Comparison of ENCODE assay signal across 1 cellular context in the genomic region with DNA sequence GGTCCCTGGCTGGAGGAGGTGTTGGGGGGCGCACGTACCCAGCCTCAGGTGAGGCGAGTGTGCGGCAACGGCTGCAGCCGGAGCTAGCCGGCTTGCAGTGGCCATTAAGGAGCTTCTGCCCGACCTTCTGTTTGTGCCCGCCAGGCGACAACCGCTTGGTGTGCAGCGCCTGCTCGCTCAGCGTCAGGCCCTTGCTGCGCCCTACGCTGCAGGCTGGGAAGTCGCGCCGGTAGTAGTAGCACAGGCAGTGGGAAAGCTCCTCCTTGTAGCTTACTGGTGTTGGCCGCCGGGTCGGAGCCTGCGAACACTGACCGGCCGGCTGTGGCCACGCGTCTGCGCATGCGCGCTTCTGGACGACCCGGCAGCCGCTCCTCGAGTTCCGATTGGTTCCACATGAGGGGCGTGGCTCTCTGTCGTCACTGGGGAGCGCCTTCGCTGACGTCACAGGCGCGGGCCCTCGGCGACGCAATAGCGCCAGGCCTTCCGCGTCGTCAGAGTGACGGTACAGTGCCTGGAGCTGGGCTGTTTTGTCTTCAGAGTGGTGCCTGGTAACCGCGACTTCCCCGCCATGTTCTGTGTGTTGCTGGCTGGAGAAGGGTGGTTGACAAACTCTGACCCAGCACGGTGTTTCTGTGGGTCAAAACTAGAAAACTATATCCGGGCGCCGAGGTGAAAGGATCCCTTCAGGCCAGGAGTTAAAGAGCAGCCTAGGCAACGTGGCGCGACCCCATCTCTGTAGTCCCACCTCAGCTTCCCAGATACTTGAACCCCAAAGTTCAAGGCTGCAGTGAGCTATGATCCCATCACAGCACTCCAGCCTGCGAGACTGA.
A peak's percentile ranks its signal among the peaks of the same experiment; 100 is the strongest.
TF ChIP-seq lines count a peak whose summit lies in the region.

No MANE protein-coding gene starts in this region.

TF ChIP-seq in HepG2, 621 proteins besides CTCF, POLR2A, EP300 and RAD21 (continued from another document and continues in another):
- TF ChIP-seq SRSF4 (IDR thresholded peaks at IDR 0.05; ENCODE audit: low read depth, low read length, poor library complexity, severe bottlenecking) = no peak
- TF ChIP-seq, protein P1, sequence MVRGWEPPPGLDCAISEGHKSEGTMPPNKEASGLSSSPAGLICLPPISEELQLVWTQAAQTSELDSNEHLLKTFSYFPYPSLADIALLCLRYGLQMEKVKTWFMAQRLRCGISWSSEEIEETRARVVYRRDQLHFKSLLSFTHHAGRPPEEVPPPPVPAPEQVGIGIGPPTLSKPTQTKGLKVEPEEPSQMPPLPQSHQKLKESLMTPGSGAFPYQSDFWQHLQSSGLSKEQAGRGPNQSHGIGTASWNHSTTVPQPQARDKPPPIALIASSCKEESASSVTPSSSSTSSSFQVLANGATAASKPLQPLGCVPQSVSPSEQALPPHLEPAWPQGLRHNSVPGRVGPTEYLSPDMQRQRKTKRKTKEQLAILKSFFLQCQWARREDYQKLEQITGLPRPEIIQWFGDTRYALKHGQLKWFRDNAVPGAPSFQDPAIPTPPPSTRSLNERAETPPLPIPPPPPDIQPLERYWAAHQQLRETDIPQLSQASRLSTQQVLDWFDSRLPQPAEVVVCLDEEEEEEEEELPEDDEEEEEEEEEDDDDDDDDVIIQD (CRISPR knock-in tag; IDR thresholded peaks at IDR 0.05; ENCODE audit: low read depth) = peak; percentile 37; the same call in 1 of the 2 replicates
- TF ChIP-seq RFXAP (CRISPR knock-in tag; IDR thresholded peaks at IDR 0.05; ENCODE audit: borderline replicate concordance) = peak; percentile 71; the same call in 1 of the 2 replicates
- peak; percentile 55 for TF ChIP-seq BRD4 (CRISPR knock-in tag; IDR thresholded peaks at IDR 0.05)
- 0 out of 2 replicates have a peak, but pooled peaks have one; percentile 48 for TF ChIP-seq ZNF121 (CRISPR knock-in tag; IDR thresholded peaks at IDR 0.05)
- peak; percentile 90; the same call in 1 of the 2 replicates for TF ChIP-seq RBFOX2 (IDR thresholded peaks at IDR 0.05; ENCODE audit: low read depth, low read length)
- no peak for TF ChIP-seq PAWR (CRISPR knock-in tag; IDR thresholded peaks at IDR 0.05; ENCODE audit: borderline replicate concordance)
- TF ChIP-seq, protein P2, sequence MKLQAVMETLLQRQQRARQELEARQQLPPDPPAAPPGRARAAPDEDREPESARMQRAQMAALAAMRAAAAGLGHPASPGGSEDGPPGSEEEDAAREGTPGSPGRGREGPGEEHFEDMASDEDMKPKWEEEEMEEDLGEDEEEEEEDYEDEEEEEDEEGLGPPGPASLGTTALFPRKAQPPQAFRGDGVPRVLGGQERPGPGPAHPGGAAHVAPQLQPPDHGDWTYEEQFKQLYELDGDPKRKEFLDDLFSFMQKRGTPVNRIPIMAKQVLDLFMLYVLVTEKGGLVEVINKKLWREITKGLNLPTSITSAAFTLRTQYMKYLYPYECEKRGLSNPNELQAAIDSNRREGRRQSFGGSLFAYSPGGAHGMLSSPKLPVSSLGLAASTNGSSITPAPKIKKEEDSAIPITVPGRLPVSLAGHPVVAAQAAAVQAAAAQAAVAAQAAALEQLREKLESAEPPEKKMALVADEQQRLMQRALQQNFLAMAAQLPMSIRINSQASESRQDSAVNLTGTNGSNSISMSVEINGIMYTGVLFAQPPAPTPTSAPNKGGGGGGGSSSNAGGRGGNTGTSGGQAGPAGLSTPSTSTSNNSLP (IDR thresholded peaks at IDR 0.05; ENCODE audit: low read depth, low read length) = no peak
- TF ChIP-seq ZNF30 (CRISPR knock-in tag; IDR thresholded peaks at IDR 0.05) = no peak
- peak; percentile 78 for TF ChIP-seq ZNF274 (CRISPR knock-in tag; IDR thresholded peaks at IDR 0.05)
- peak; percentile 39; the same call in 1 of the 2 replicates for TF ChIP-seq ZFP62 (CRISPR knock-in tag; IDR thresholded peaks at IDR 0.05)
- no peak for TF ChIP-seq ZBTB1 (CRISPR knock-in tag; IDR thresholded peaks at IDR 0.05; ENCODE audit: borderline replicate concordance)
- TF ChIP-seq SKI (IDR thresholded peaks at IDR 0.05; ENCODE audit: partially characterized antibody) = peak; percentile 53
- TF ChIP-seq, protein P3, sequence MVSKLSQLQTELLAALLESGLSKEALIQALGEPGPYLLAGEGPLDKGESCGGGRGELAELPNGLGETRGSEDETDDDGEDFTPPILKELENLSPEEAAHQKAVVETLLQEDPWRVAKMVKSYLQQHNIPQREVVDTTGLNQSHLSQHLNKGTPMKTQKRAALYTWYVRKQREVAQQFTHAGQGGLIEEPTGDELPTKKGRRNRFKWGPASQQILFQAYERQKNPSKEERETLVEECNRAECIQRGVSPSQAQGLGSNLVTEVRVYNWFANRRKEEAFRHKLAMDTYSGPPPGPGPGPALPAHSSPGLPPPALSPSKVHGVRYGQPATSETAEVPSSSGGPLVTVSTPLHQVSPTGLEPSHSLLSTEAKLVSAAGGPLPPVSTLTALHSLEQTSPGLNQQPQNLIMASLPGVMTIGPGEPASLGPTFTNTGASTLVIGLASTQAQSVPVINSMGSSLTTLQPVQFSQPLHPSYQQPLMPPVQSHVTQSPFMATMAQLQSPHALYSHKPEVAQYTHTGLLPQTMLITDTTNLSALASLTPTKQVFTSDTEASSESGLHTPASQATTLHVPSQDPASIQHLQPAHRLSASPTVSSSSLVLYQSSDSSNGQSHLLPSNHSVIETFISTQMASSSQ (IDR thresholded peaks at IDR 0.05; ENCODE audit: low read depth) = no peak
- TF ChIP-seq, protein P3 (CRISPR knock-in tag; IDR thresholded peaks at IDR 0.05; ENCODE audit: borderline replicate concordance) = no peak
- peak; percentile 100 for TF ChIP-seq ZBTB21 (CRISPR knock-in tag; IDR thresholded peaks at IDR 0.05)
- peak; percentile 99 for TF ChIP-seq KAT8 (CRISPR knock-in tag; IDR thresholded peaks at IDR 0.05)
- TF ChIP-seq NR1H2 (CRISPR knock-in tag; IDR thresholded peaks at IDR 0.05; ENCODE audit: borderline replicate concordance, low read depth) = no peak
- no peak for TF ChIP-seq TBP (CRISPR knock-in tag; IDR thresholded peaks at IDR 0.05)
- no peak for TF ChIP-seq NFE2 (CRISPR knock-in tag; IDR thresholded peaks at IDR 0.05)
- TF ChIP-seq, protein P4, sequence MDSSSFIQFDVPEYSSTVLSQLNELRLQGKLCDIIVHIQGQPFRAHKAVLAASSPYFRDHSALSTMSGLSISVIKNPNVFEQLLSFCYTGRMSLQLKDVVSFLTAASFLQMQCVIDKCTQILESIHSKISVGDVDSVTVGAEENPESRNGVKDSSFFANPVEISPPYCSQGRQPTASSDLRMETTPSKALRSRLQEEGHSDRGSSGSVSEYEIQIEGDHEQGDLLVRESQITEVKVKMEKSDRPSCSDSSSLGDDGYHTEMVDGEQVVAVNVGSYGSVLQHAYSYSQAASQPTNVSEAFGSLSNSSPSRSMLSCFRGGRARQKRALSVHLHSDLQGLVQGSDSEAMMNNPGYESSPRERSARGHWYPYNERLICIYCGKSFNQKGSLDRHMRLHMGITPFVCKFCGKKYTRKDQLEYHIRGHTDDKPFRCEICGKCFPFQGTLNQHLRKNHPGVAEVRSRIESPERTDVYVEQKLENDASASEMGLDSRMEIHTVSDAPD (CRISPR knock-in tag; IDR thresholded peaks at IDR 0.05) = peak; percentile 13; the same call in 1 of the 2 replicates
- peak; percentile 88 for TF ChIP-seq ZNF883 (CRISPR knock-in tag; IDR thresholded peaks at IDR 0.05; ENCODE audit: not compliant biosample characterization)
- peak; percentile 69; the same call in 1 of the 2 replicates for TF ChIP-seq ZBTB38 (CRISPR knock-in tag; IDR thresholded peaks at IDR 0.05)
- TF ChIP-seq, protein P5, sequence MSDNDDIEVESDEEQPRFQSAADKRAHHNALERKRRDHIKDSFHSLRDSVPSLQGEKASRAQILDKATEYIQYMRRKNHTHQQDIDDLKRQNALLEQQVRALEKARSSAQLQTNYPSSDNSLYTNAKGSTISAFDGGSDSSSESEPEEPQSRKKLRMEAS (IDR thresholded peaks at IDR 0.05) = peak; percentile 88
- TF ChIP-seq, protein P6, sequence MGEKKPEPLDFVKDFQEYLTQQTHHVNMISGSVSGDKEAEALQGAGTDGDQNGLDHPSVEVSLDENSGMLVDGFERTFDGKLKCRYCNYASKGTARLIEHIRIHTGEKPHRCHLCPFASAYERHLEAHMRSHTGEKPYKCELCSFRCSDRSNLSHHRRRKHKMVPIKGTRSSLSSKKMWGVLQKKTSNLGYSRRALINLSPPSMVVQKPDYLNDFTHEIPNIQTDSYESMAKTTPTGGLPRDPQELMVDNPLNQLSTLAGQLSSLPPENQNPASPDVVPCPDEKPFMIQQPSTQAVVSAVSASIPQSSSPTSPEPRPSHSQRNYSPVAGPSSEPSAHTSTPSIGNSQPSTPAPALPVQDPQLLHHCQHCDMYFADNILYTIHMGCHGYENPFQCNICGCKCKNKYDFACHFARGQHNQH (CRISPR knock-in tag; IDR thresholded peaks at IDR 0.05) = peak; percentile 93
- TF ChIP-seq ZKSCAN1 (IDR thresholded peaks at IDR 0.05; ENCODE audit: low read length) = no peak
- no peak for TF ChIP-seq U2AF1 (optimal IDR thresholded peaks at IDR 0.05; ENCODE audit: low read depth, low read length)
- no peak for TF ChIP-seq HOXA7 (CRISPR knock-in tag; IDR thresholded peaks at IDR 0.05)
- 0 out of 2 replicates have a peak, but pooled peaks have one; percentile 30 for TF ChIP-seq ZNF709 (CRISPR knock-in tag; IDR thresholded peaks at IDR 0.05)
- TF ChIP-seq PLRG1 (conservative IDR thresholded peaks at IDR 0.05) = no peak
- TF ChIP-seq, protein P7, sequence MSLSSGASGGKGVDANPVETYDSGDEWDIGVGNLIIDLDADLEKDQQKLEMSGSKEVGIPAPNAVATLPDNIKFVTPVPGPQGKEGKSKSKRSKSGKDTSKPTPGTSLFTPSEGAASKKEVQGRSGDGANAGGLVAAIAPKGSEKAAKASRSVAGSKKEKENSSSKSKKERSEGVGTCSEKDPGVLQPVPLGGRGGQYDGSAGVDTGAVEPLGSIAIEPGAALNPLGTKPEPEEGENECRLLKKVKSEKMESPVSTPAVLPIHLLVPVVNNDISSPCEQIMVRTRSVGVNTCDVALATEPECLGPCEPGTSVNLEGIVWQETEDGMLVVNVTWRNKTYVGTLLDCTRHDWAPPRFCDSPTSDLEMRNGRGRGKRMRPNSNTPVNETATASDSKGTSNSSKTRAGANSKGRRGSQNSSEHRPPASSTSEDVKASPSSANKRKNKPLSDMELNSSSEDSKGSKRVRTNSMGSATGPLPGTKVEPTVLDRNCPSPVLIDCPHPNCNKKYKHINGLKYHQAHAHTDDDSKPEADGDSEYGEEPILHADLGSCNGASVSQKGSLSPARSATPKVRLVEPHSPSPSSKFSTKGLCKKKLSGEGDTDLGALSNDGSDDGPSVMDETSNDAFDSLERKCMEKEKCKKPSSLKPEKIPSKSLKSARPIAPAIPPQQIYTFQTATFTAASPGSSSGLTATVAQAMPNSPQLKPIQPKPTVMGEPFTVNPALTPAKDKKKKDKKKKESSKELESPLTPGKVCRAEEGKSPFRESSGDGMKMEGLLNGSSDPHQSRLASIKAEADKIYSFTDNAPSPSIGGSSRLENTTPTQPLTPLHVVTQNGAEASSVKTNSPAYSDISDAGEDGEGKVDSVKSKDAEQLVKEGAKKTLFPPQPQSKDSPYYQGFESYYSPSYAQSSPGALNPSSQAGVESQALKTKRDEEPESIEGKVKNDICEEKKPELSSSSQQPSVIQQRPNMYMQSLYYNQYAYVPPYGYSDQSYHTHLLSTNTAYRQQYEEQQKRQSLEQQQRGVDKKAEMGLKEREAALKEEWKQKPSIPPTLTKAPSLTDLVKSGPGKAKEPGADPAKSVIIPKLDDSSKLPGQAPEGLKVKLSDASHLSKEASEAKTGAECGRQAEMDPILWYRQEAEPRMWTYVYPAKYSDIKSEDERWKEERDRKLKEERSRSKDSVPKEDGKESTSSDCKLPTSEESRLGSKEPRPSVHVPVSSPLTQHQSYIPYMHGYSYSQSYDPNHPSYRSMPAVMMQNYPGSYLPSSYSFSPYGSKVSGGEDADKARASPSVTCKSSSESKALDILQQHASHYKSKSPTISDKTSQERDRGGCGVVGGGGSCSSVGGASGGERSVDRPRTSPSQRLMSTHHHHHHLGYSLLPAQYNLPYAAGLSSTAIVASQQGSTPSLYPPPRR (CRISPR knock-in tag; IDR thresholded peaks at IDR 0.05; ENCODE audit: borderline replicate concordance) = no peak
- TF ChIP-seq, protein P8, sequence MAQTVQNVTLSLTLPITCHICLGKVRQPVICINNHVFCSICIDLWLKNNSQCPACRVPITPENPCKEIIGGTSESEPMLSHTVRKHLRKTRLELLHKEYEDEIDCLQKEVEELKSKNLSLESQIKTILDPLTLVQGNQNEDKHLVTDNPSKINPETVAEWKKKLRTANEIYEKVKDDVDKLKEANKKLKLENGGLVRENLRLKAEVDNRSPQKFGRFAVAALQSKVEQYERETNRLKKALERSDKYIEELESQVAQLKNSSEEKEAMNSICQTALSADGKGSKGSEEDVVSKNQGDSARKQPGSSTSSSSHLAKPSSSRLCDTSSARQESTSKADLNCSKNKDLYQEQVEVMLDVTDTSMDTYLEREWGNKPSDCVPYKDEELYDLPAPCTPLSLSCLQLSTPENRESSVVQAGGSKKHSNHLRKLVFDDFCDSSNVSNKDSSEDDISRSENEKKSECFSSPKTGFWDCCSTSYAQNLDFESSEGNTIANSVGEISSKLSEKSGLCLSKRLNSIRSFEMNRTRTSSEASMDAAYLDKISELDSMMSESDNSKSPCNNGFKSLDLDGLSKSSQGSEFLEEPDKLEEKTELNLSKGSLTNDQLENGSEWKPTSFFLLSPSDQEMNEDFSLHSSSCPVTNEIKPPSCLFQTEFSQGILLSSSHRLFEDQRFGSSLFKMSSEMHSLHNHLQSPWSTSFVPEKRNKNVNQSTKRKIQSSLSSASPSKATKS (CRISPR knock-in tag; IDR thresholded peaks at IDR 0.05) = 0 out of 2 replicates have a peak, but pooled peaks have one; percentile 37
- 0 out of 2 replicates have a peak, but pooled peaks have one; percentile 20 for TF ChIP-seq ZFP36L1 (CRISPR knock-in tag; IDR thresholded peaks at IDR 0.05)
